Comparison of ENCODE assay signal across 20 cellular contexts in the genomic region with DNA sequence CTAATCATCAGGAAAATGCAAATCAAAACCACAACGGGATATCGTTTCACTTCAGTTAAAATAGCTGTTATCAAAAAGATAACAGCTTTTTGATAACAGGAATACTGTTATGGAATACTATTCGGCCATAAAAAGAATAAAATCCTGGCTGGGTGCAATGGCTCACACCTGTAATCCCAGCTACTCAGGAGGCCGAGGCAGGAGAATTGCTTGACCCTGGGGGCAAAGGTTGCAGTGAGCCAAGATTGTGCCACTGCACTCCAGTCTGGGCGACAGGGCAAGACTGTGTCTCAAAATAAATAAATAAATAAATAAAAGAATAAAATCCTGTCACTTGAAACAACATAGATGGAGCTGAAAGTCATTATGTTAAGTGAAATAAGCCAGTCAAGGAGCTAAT.
DNase-seq lines count a peak whose midpoint lies in the region; ATAC-seq, FAIRE-seq and TF ChIP-seq lines count a peak whose summit lies in the region.
"Had no signal": no experiment of that assay in that cellular context is flagged by ENCODE, and none has a peak within 500 bp of the region (broad histone marks: within the 10 kb centered on the region; RNA-seq: fewer than 3 reads in every experiment).

No MANE protein-coding gene starts in this region.

- H3K9me3 ChIP-seq in Peyer's patch, result no peaks in the 10 kb centered on the region
- no peaks in the 10 kb centered on the region for H3K9me3 ChIP-seq in small intestine (ENCODE audit: control insufficient read depth, low read depth)
- H3K9me3 ChIP-seq in esophagus muscularis mucosa, result no peaks in the 10 kb centered on the region
- H3K9me3 ChIP-seq: A549; BLaER1 treated with 17β-estradiol and CSF1 and Interleukin-3, amounts not matched to agents 10 nM and 100 nM; Caco-2 had no signal

- H3K27ac ChIP-seq in Peyer's patch, result no peak overlapping the region
- H3K27ac ChIP-seq in small intestine (ENCODE audit: low read depth in 1 of 2, low read length in 1 of 2), result no peak overlapping the region
- H3K27ac ChIP-seq in esophagus muscularis mucosa (replicated peaks in 1 of 4), result no peak overlapping the region
- H3K27ac ChIP-seq: 22Rv1; A549; BLaER1 treated with 17β-estradiol and CSF1 and Interleukin-3, amounts not matched to agents 10 nM and 100 nM; C4-2B had no signal

- H3K36me3 ChIP-seq in Peyer's patch (no peaks in the 10 kb centered on the region), small intestine (ENCODE audit: control insufficient read depth in 2 of 2, insufficient read depth in 2 of 2, low read length in 2 of 2) (no peaks in the 10 kb centered on the region), esophagus muscularis mucosa (no peaks in the 10 kb centered on the region)
- H3K36me3 ChIP-seq: BLaER1 treated with 17β-estradiol and CSF1 and Interleukin-3, amounts not matched to agents 10 nM and 100 nM had no signal

- no peaks in the 10 kb centered on the region for H3K4me1 ChIP-seq in Peyer's patch
- H3K4me1 ChIP-seq in small intestine (ENCODE audit: control insufficient read depth in 2 of 2, insufficient read depth in 1 of 2, low read depth in 1 of 2, low read length in 1 of 2), result no peaks in the 10 kb centered on the region
- peaks cover 13 to 36% (median 27%) of the 10 kb centered on the region in 4 donors for H3K4me1 ChIP-seq in esophagus muscularis mucosa
- H3K4me1 ChIP-seq: A549; BLaER1 treated with 17β-estradiol and CSF1 and Interleukin-3, amounts not matched to agents 10 nM and 100 nM; Caco-2 had no signal

- intact Hi-C loops in left colon (cut with DNase I, micrococcal nuclease) (loop anchor here in 1 of 2 donors (10.0 kb wide), 1 partner anchor 265 kb away; no protein-coding TSS in a partner anchor), esophagus muscularis mucosa (cut with DNase I) (loop anchor here (10.0 kb wide), 2 partner anchors 145 to 175 kb away; a partner anchor contains a TSS), posterior cingulate gyrus (cut with DNase I) (no loop called here)

- TF ChIP-seq EP300 in esophagus muscularis mucosa (IDR thresholded peaks at IDR 0.05), result no peak

- H3K27me3 ChIP-seq in Peyer's patch, result no peaks in the 10 kb centered on the region
- no peaks in the 10 kb centered on the region for H3K27me3 ChIP-seq in small intestine (ENCODE audit: control insufficient read depth in 2 of 2, insufficient read depth in 2 of 2, low read length in 2 of 2)
- H3K27me3 ChIP-seq in esophagus muscularis mucosa, result no peaks in the 10 kb centered on the region
- H3K27me3 ChIP-seq: BLaER1 treated with 17β-estradiol and CSF1 and Interleukin-3, amounts not matched to agents 10 nM and 100 nM had no signal

- FAIRE-seq in small intestine (lab: Jason Lieb, UNC), result no peak
- FAIRE-seq: D721Med, G401.6, GM12891, GM19239 had no signal

- no peak for TF ChIP-seq POLR2A in Peyer's patch (IDR thresholded peaks at IDR 0.05)
- TF ChIP-seq POLR2A in esophagus muscularis mucosa (IDR thresholded peaks at IDR 0.05; ENCODE audit: low read depth), result no peak

- WGBS in small intestine, 3 donors, result 20 to 64% (median 32%) methylated on average over 5 of the region's 5 CpGs
- WGBS in esophagus muscularis mucosa, result 94% methylated on average over 5 of the region's 5 CpGs

- TF ChIP-seq CTCF in Peyer's patch (IDR thresholded peaks at IDR 0.05) (no peak), esophagus muscularis mucosa (IDR thresholded peaks at IDR 0.05) (no peak)

- ATAC-seq in left colon, result peak; percentile 58
- ATAC-seq: A549; CD8-positive, alpha-beta T cell had no signal

- peak in 2 of 3 donors; percentile 60 to 78 for DNase-seq in Peyer's patch
- no peak for DNase-seq in left colon
- DNase-seq in small intestine, result peak; percentile 78
- DNase-seq in esophagus muscularis mucosa (ENCODE audit: extremely low spot score), result no peak
- no peak for DNase-seq in posterior cingulate gyrus
- DNase-seq: AML-193; Caco-2; Calu3; CD4-positive, alpha-beta T cell; CD8-positive, alpha-beta T cell; DMS79 treated with DMSO at 0.1 percent for 48 hours; GF-D8 had no signal

- H3K4me3 ChIP-seq in Peyer's patch, result no peak overlapping the region
- no peak overlapping the region for H3K4me3 ChIP-seq in small intestine (ENCODE audit: low read depth in 1 of 2, low read length in 2 of 2)
- H3K4me3 ChIP-seq in esophagus muscularis mucosa, result no peak overlapping the region
- H3K4me3 ChIP-seq: A549; BLaER1 treated with 17β-estradiol and CSF1 and Interleukin-3, amounts not matched to agents 10 nM and 100 nM had no signal

Comparison
In these comparisons a context has a peak if more than half of its experiments do, and no peak if none do; other contexts are left out.
1. DNase-seq: peak in Peyer's patch (2 of 3) and small intestine (single experiment); none in left colon (0 of 2), esophagus muscularis mucosa (single experiment) and posterior cingulate gyrus (0 of 10).